ENCODE assay signal across 12 cellular contexts in genomic region chr2:80354858-80355257, GRCh38. TPM values are rescaled to one million over a fixed set of nuclear protein-coding genes. Genes with fewer than 3 reads are reported as not detected.
"Had no signal": no experiment of that assay in that cellular context is flagged by ENCODE, and none has a peak within 500 bp of the region (broad histone marks: within the 10 kb centered on the region; RNA-seq: fewer than 3 reads in every experiment).

No MANE protein-coding gene starts in this region.

- H3K36me3 ChIP-seq: HAP-1 had no signal

- FAIRE-seq: HepG2 had no signal

- H3K4me3 Mint-ChIP-seq: HFFc6, IgD-negative memory B cell had no signal

- H3K27me3 Mint-ChIP-seq: IgD-negative memory B cell had no signal

- H3K4me3 ChIP-seq: GM23248, HAP-1 had no signal

- H3K9me3 ChIP-seq: HAP-1 had no signal

- H2AFZ ChIP-seq: GM23248 had no signal

- DNase-seq: GM23248, GOT3, H7, HFFc6, KG1 had no signal

- H3K9ac ChIP-seq: GM23248 had no signal

- H3K27ac ChIP-seq: GM23248, HL-60 had no signal

- H3K4me1 ChIP-seq: HAP-1 had no signal

- H3K9me3 Mint-ChIP-seq: HFFc6 had no signal

- H3K4me1 Mint-ChIP-seq: IgD-negative memory B cell had no signal

- H3K27ac Mint-ChIP-seq: HFFc6, IgD-negative memory B cell had no signal

- ATAC-seq: HCT116, HepG2 had no signal

RNA-seq across cellular contexts. Expression of gene LRRTM1, which starts 50.3 kb away (rescaled TPM):
- total RNA-seq: GM23248, H4, HepG2, HFFc6, HT1080 had no signal
- polyA plus RNA-seq: GM23248, HepG2, IgD-negative memory B cell had no signal
